Comparison of ENCODE assay signal across 1 cellular context in genomic region chr20:21820045-21820444, GRCh38.
TF ChIP-seq lines count a peak whose summit lies in the region.

No MANE protein-coding gene starts in this region.

TF ChIP-seq in HepG2, 621 proteins besides CTCF, POLR2A, EP300 and RAD21 (continued from another document):
- TF ChIP-seq GLMP (CRISPR knock-in tag; IDR thresholded peaks at IDR 0.05; ENCODE audit: borderline replicate concordance): no peak
- no peak for TF ChIP-seq BHLHE40 (IDR thresholded peaks at IDR 0.05; ENCODE audit: low read length)
- TF ChIP-seq ATF7 (IDR thresholded peaks at IDR 0.05): peak; percentile 71
- TF ChIP-seq ATF7 (CRISPR knock-in tag; IDR thresholded peaks at IDR 0.05): no peak
- peak; percentile 88 for TF ChIP-seq MAFK (conservative IDR thresholded peaks at IDR 0.05 in 1 of 2, IDR thresholded peaks at IDR 0.05 in 1 of 2; ENCODE audit: low read length in 2 of 2)
- peak; percentile 87 for TF ChIP-seq MAFF (IDR thresholded peaks at IDR 0.05; ENCODE audit: low read depth, low read length)
- TF ChIP-seq ZNF275 (CRISPR knock-in tag; IDR thresholded peaks at IDR 0.05; ENCODE audit: borderline replicate concordance): no peak
- no peak for TF ChIP-seq FOXK1 (CRISPR knock-in tag; IDR thresholded peaks at IDR 0.05; ENCODE audit: borderline replicate concordance, low read depth)
